1 cellular context compared by ENCODE assay signal in genomic region chr1:206235190-206235589, GRCh38. TPM values are rescaled to one million over a fixed set of nuclear protein-coding genes. Genes with fewer than 3 reads are reported as not detected.
"Had no signal": no experiment of that assay in that cellular context is flagged by ENCODE, and none has a peak within 500 bp of the region (broad histone marks: within the 10 kb centered on the region; RNA-seq: fewer than 3 reads in every experiment).

No MANE protein-coding gene starts in this region.

RNA-seq across cellular contexts. Expression of gene FAM72A, which starts 32.6 kb away (rescaled TPM):
- total RNA-seq: left ventricle myocardium inferior had no signal
